ENCODE assay signal across 9 cellular contexts in the genomic region with DNA sequence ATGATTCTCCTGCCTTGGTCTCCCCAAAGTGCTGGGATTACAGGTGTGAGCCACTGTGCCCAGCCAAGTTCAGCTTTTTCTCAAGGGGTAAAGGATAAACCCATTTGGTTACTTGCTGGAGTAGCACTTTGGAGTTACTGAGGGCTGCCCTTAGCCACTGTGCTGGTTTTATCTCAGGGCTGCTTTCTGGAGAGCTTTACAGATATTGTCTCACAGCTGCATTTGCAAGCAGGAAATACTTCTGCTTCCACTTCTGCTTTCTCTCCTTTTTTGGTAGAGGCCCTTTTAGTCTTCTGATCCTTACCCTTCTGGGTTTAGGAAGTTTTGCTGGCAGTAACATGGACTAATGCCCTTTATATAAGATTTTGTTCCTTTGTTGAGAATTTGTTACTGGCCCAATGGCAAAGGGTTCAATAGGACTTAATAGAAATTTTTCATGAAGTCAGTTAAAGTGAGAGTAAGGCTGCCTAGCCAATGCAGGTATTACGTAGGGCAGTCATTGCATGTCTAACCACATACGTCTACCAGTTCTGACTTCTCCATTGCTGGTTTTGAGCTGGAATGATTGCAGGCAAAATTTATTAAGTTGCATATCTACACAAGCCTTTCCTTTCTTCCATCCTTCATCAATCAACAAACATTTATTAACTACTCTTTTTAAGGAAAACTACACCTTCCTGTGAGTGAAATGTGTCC. TPM values are rescaled to one million over a fixed set of nuclear protein-coding genes. Genes with fewer than 3 reads are reported as not detected.
A peak's percentile ranks its signal among the peaks of the same experiment; 100 is the strongest.
DNase-seq lines count a peak whose midpoint lies in the region; ATAC-seq and TF ChIP-seq lines count a peak whose summit lies in the region.
"Had no signal": no experiment of that assay in that cellular context is flagged by ENCODE, and none has a peak within 500 bp of the region (broad histone marks: within the 10 kb centered on the region; RNA-seq: fewer than 3 reads in every experiment).

No MANE protein-coding gene starts in this region.

- H3K36me3 Mint-ChIP-seq in activated CD4-positive, alpha-beta T cell treated with anti-CD3 and anti-CD28 coated beads, Interleukin-2, amount 10 ng/mL, durations not matched to agents 24 days and 14 days (ENCODE audit: low read depth) = peaks cover 77% of the 10 kb centered on the region
- H3K36me3 Mint-ChIP-seq in T-helper 2 cell treated with Interferon-gamma antibody and Interleukin-4, amounts not matched to agents 5 μg/mL and 100 μg/mL, for 36 hours (ENCODE audit: low read depth) = peaks cover 80% of the 10 kb centered on the region
- H3K36me3 Mint-ChIP-seq in glutamatergic neuron (ENCODE audit: unreplicated experiment) = peaks cover 4% of the 10 kb centered on the region

- H3K9me3 Mint-ChIP-seq in activated CD4-positive, alpha-beta T cell treated with anti-CD3 and anti-CD28 coated beads, Interleukin-2, amount 10 ng/mL, durations not matched to agents 24 days and 14 days = no peaks in the 10 kb centered on the region
- no peaks in the 10 kb centered on the region for H3K9me3 Mint-ChIP-seq in T-helper 2 cell treated with Interferon-gamma antibody and Interleukin-4, amounts not matched to agents 5 μg/mL and 100 μg/mL, for 36 hours
- no peaks in the 10 kb centered on the region for H3K9me3 Mint-ChIP-seq in glutamatergic neuron (ENCODE audit: unreplicated experiment)

- no peaks in the 10 kb centered on the region for H3K27me3 ChIP-seq in neutrophil

- peaks cover 83% of the 10 kb centered on the region in 2 experiments for H3K4me1 ChIP-seq in neutrophil (ENCODE audit: control insufficient read depth in 1 of 2, insufficient read depth in 1 of 2, low read depth in 1 of 2, low read length in 1 of 2)

- H3K4me3 Mint-ChIP-seq in activated CD4-positive, alpha-beta T cell treated with anti-CD3 and anti-CD28 coated beads, Interleukin-2, amount 10 ng/mL, durations not matched to agents 24 days and 14 days = peak overlapping the region; percentile 32
- peak overlapping the region; percentile 47 for H3K4me3 Mint-ChIP-seq in T-helper 2 cell treated with Interferon-gamma antibody and Interleukin-4, amounts not matched to agents 5 μg/mL and 100 μg/mL, for 36 hours
- no peak overlapping the region for H3K4me3 Mint-ChIP-seq in glutamatergic neuron (ENCODE audit: unreplicated experiment)

- peak overlapping the region; percentile 96 for H3K27ac ChIP-seq in neutrophil
- H3K27ac ChIP-seq: A549 had no signal

- peaks cover 98% of the 10 kb centered on the region for H3K36me3 ChIP-seq in neutrophil

- H3K27me3 Mint-ChIP-seq in activated CD4-positive, alpha-beta T cell treated with anti-CD3 and anti-CD28 coated beads, Interleukin-2, amount 10 ng/mL, durations not matched to agents 24 days and 14 days = no peaks in the 10 kb centered on the region
- H3K27me3 Mint-ChIP-seq in T-helper 2 cell treated with Interferon-gamma antibody and Interleukin-4, amounts not matched to agents 5 μg/mL and 100 μg/mL, for 36 hours (ENCODE audit: low read depth) = no peaks in the 10 kb centered on the region
- H3K27me3 Mint-ChIP-seq in glutamatergic neuron (ENCODE audit: unreplicated experiment) = no peaks in the 10 kb centered on the region

- peak; percentile 60 for ATAC-seq in HG03045 (IDR thresholded peaks at IDR 0.05; ENCODE audit: unreplicated experiment)
- ATAC-seq: A549 had no signal

- peak overlapping the region; percentile 59 for H3K27ac Mint-ChIP-seq in activated CD4-positive, alpha-beta T cell treated with anti-CD3 and anti-CD28 coated beads, Interleukin-2, amount 10 ng/mL, durations not matched to agents 24 days and 14 days
- H3K27ac Mint-ChIP-seq in T-helper 2 cell treated with Interferon-gamma antibody and Interleukin-4, amounts not matched to agents 5 μg/mL and 100 μg/mL, for 36 hours = peak overlapping the region; percentile 77
- no peak overlapping the region for H3K27ac Mint-ChIP-seq in glutamatergic neuron (ENCODE audit: unreplicated experiment)

- no peak for DNase-seq in activated CD4-positive, alpha-beta T cell treated with anti-CD3 and anti-CD28 coated beads, Interleukin-2, amount 10 ng/mL, durations not matched to agents 24 days and 14 days
- DNase-seq in activated CD4-positive, alpha-beta T cell treated with anti-CD3 and anti-CD28 coated beads for 48 hours = no peak
- DNase-seq in T-helper 2 cell treated with Interferon-gamma antibody and Interleukin-4, amounts not matched to agents 5 μg/mL and 100 μg/mL, for 36 hours (ENCODE audit: low spot score) = no peak
- DNase-seq in glutamatergic neuron (no peak), NCI-H1092 treated with DMSO at 0.1 percent for 48 hours (lab: John Stamatoyannopoulos, UW) (no peak), NCI-H82 (lab: John Stamatoyannopoulos, UW) (no peak)

- no peaks in the 10 kb centered on the region for H3K9me3 ChIP-seq in neutrophil
- H3K9me3 ChIP-seq: A549 had no signal

- TF ChIP-seq CTCF in neutrophil (IDR thresholded peaks at IDR 0.05) = no peak
- no peak for TF ChIP-seq CTCF in glutamatergic neuron (IDR thresholded peaks at IDR 0.05; ENCODE audit: partially characterized antibody, unreplicated experiment)

- H3K4me3 ChIP-seq in neutrophil (ENCODE audit: low read depth in 1 of 2, low read length in 1 of 2) = peak overlapping the region; percentile 24 to 46
- H3K4me3 ChIP-seq: A549 had no signal

- peaks cover 58% of the 10 kb centered on the region for H3K4me1 Mint-ChIP-seq in activated CD4-positive, alpha-beta T cell treated with anti-CD3 and anti-CD28 coated beads, Interleukin-2, amount 10 ng/mL, durations not matched to agents 24 days and 14 days
- H3K4me1 Mint-ChIP-seq in T-helper 2 cell treated with Interferon-gamma antibody and Interleukin-4, amounts not matched to agents 5 μg/mL and 100 μg/mL, for 36 hours (ENCODE audit: low read depth) = peaks cover 51% of the 10 kb centered on the region
- no peaks in the 10 kb centered on the region for H3K4me1 Mint-ChIP-seq in glutamatergic neuron (ENCODE audit: low read depth, unreplicated experiment)

- intact Hi-C loops in activated CD4-positive, alpha-beta T cell treated with anti-CD3 and anti-CD28 coated beads, Interleukin-2, amount 10 ng/mL, durations not matched to agents 24 days and 14 days (cut with micrococcal nuclease) = no loop called here

RNA-seq across cellular contexts. Expression of a gene that starts 24.4 kb away (rescaled TPM):
- 417 and 440 TPM in 2 replicates for total RNA-seq in activated CD4-positive, alpha-beta T cell treated with anti-CD3 and anti-CD28 coated beads, Interleukin-2, amount 10 ng/mL, durations not matched to agents 24 days and 14 days
- 293 TPM for total RNA-seq in glutamatergic neuron (ENCODE audit: unreplicated experiment)

RNA-seq across cellular contexts. Expression of a gene that starts 32.1 kb away (rescaled TPM):
- 99.0 and 102 TPM in 2 replicates for total RNA-seq in activated CD4-positive, alpha-beta T cell treated with anti-CD3 and anti-CD28 coated beads, Interleukin-2, amount 10 ng/mL, durations not matched to agents 24 days and 14 days
- total RNA-seq in glutamatergic neuron (ENCODE audit: unreplicated experiment) = 32.5 TPM
